9 cellular contexts compared by ENCODE assay signal in the genomic region with DNA sequence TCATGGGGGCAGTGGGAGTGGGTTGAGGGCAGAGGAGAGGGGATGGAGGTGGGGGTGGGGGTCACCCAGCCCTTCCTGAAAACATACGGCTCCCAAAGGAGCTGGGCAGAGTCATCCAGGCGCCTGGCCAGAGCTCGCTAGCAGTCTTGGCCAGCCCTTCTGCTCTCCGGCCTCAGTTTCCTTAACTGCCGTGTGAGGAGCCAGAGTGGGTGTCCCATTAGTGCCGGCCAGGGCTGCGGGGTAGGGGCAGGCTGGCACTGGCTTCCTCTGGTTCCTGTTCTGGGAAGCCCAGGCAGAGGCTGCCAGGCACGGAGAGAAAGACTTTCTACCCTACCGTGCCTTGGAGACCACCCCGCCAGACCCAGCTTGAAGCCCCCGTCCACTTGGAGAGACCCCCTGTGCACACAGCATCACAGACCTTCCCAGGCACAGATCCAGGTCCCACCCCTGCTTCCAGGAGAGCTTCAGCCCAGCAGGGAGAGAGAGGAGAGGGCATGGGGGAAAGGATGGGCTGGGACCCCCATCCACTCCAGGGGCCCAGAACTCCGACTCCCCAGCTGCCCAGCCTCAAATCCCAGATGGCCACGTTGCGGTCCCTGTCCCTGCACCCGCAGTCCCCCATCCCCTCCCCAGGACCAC.
DNase-seq lines count a peak whose midpoint lies in the region; ATAC-seq and TF ChIP-seq lines count a peak whose summit lies in the region.
"Had no signal": no experiment of that assay in that cellular context is flagged by ENCODE, and none has a peak within 500 bp of the region (broad histone marks: within the 10 kb centered on the region; RNA-seq: fewer than 3 reads in every experiment).

No MANE protein-coding gene starts in this region.

- H3K27ac Mint-ChIP-seq in stimulated activated memory B cell treated with anti-CD40 and anti-IgM and Interleukin-4, amounts not matched to agents 10 μg/mL and 1 μg/mL and 100 μg/mL, for 72 hours: peak overlapping the region; percentile 19

- DNase-seq in adrenal gland: peak in 1 of 7 donors; percentile 49
- DNase-seq in kidney epithelial cell (ENCODE audit: low read depth): no peak
- no peak for DNase-seq in ecto neural progenitor cell (ENCODE audit: low spot score)
- DNase-seq in SK-N-DZ (ENCODE audit: low spot score): no peak
- DNase-seq in cortex of kidney (lab: John Stamatoyannopoulos, UW): no peak

- peaks cover 0 to 31% of the 10 kb centered on the region in 2 experiments; a peak in 1 of 3 replicates for H3K36me3 ChIP-seq in HEK293 (ENCODE audit: control insufficient read depth in 2 of 2, insufficient read depth in 1 of 2, low read length in 2 of 2)
- H3K36me3 ChIP-seq in adrenal gland (replicated peaks in 1 of 2): peaks cover 0 to 32% of the 10 kb centered on the region in 2 donors
- peaks cover 3% of the 10 kb centered on the region for H3K36me3 ChIP-seq in kidney epithelial cell (ENCODE audit: control insufficient read depth, insufficient read depth, low read length)

- no peaks in the 10 kb centered on the region for H3K9me3 ChIP-seq in HEK293 (ENCODE audit: control insufficient read depth, insufficient read depth, low read depth, low read length)
- no peaks in the 10 kb centered on the region for H3K9me3 ChIP-seq in adrenal gland (replicated peaks in 1 of 3)
- H3K9me3 ChIP-seq: mucosa of descending colon had no signal

- intact Hi-C loops in adrenal gland (cut with DNase I): no loop called here

- H3K4me3 ChIP-seq in HEK293 (ENCODE audit: low read depth, low read length): peak overlapping the region; percentile 33
- H3K4me3 ChIP-seq in adrenal gland: peak overlapping the region in 3 of 4 donors; percentile 38 to 75 (median 64)
- peak overlapping the region; percentile 59 for H3K4me3 ChIP-seq in kidney epithelial cell (ENCODE audit: low read depth, low read length)
- H3K4me3 ChIP-seq: mucosa of descending colon had no signal

- POLR2A ChIA-PET in HEK293 (lab: Yijun Ruan, JAX): interaction anchor here (0.5 to 1.6 kb wide), 8 partner anchors 10 to 1155 kb away, joined by 3 to 4 read pairs (median 4); no protein-coding TSS in a partner anchor

- CTCF ChIA-PET in HEK293 (lab: Yijun Ruan, JAX): interaction anchor here (0.6 to 1.6 kb wide), 6 partner anchors 10 to 68 kb away, joined by 3 to 5 read pairs (median 3); no protein-coding TSS in a partner anchor

- H3K4me1 Mint-ChIP-seq in stimulated activated memory B cell treated with anti-CD40 and anti-IgM and Interleukin-4, amounts not matched to agents 10 μg/mL and 1 μg/mL and 100 μg/mL, for 72 hours: peaks cover 56% of the 10 kb centered on the region

- H3K9me3 Mint-ChIP-seq in stimulated activated memory B cell treated with anti-CD40 and anti-IgM and Interleukin-4, amounts not matched to agents 10 μg/mL and 1 μg/mL and 100 μg/mL, for 72 hours: no peaks in the 10 kb centered on the region

- WGBS in adrenal gland, 4 donors: 13 to 25% (median 21%) methylated on average over 3 to 15 of the region's 15 CpGs

- TF ChIP-seq CTCF in HEK293 (tag by site-specific recombination; IDR thresholded peaks at IDR 0.05) (no peak), adrenal gland (IDR thresholded peaks at IDR 0.05) (no peak), kidney epithelial cell (IDR thresholded peaks at IDR 0.05; ENCODE audit: insufficient read depth, low read length, poor library complexity, severe bottlenecking) (no peak)

- H3K27me3 ChIP-seq in adrenal gland (no peaks in the 10 kb centered on the region), kidney epithelial cell (ENCODE audit: control insufficient read depth, insufficient read depth, low read length) (no peaks in the 10 kb centered on the region)

- no peak for ATAC-seq in stimulated activated memory B cell treated with anti-CD40 and anti-IgM and Interleukin-4, amounts not matched to agents 10 μg/mL and 1 μg/mL and 100 μg/mL, for 72 hours
- ATAC-seq in HG02623 (IDR thresholded peaks at IDR 0.05; ENCODE audit: unreplicated experiment): no peak

- H3K4me3 Mint-ChIP-seq in stimulated activated memory B cell treated with anti-CD40 and anti-IgM and Interleukin-4, amounts not matched to agents 10 μg/mL and 1 μg/mL and 100 μg/mL, for 72 hours: peak overlapping the region; percentile 68

- no peak for TF ChIP-seq POLR2A in adrenal gland (IDR thresholded peaks at IDR 0.05)

- peaks cover 9% of the 10 kb centered on the region for H3K4me1 ChIP-seq in HEK293 (ENCODE audit: control insufficient read depth, insufficient read depth, low read length)
- peaks cover 49 to 73% of the 10 kb centered on the region in 2 donors for H3K4me1 ChIP-seq in adrenal gland (replicated peaks in 1 of 2)

- H3K27ac ChIP-seq in HEK293 (ENCODE audit: extremely low read depth, low read depth, low read length) (no peak overlapping the region), adrenal gland (peak overlapping the region in 4 of 5 donors; percentile 95 to 100 (median 98))

- H3K36me3 Mint-ChIP-seq in stimulated activated memory B cell treated with anti-CD40 and anti-IgM and Interleukin-4, amounts not matched to agents 10 μg/mL and 1 μg/mL and 100 μg/mL, for 72 hours: peaks cover 7% of the 10 kb centered on the region

- H3K27me3 Mint-ChIP-seq in stimulated activated memory B cell treated with anti-CD40 and anti-IgM and Interleukin-4, amounts not matched to agents 10 μg/mL and 1 μg/mL and 100 μg/mL, for 72 hours: no peaks in the 10 kb centered on the region

TF ChIP-seq in HEK293, 187 proteins besides CTCF, POLR2A, EP300 and RAD21:
- TF ChIP-seq ZNF580 (tag by site-specific recombination; IDR thresholded peaks at IDR 0.05) (no peak), ZFP41 (tag by site-specific recombination; IDR thresholded peaks at IDR 0.05; ENCODE audit: borderline replicate concordance) (no peak), ZNF184 (tag by site-specific recombination; IDR thresholded peaks at IDR 0.05) (no peak), TCF7L2 (IDR thresholded peaks at IDR 0.05; ENCODE audit: borderline replicate concordance, low read depth, low read length) (no peak), ZNF549 (tag by site-specific recombination; IDR thresholded peaks at IDR 0.05) (no peak), ZIC2 (tag by site-specific recombination; IDR thresholded peaks at IDR 0.05) (peak; percentile 38; the same call in 1 of the 2 replicates)
